21 cellular contexts compared by ENCODE assay signal in the genomic region with DNA sequence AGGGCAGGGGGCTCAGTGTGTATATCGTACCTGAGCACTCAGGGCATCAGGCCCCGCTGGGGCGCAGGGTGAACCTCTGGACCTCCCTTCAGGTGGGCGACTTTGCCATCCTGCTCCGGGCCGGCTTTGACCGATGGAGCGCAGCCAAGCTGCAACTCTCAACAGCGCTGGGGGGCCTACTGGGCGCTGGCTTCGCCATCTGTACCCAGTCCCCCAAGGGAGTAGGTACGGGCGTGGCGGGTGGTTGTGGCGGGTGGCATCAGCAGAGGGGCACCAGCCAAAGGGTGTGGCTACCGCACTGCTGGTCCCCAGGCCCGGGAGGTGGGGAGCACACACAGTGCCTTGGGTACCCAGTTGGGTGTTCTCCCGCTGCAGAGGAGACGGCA. TPM values are rescaled to one million over a fixed set of nuclear protein-coding genes. Genes with fewer than 3 reads are reported as not detected.
A peak's percentile ranks its signal among the peaks of the same experiment; 100 is the strongest.
DNase-seq lines count a peak whose midpoint lies in the region; ATAC-seq and TF ChIP-seq lines count a peak whose summit lies in the region.
"Had no signal": no experiment of that assay in that cellular context is flagged by ENCODE, and none has a peak within 500 bp of the region (broad histone marks: within the 10 kb centered on the region; RNA-seq: fewer than 3 reads in every experiment).

No MANE protein-coding gene starts in this region.

- H3K36me3 Mint-ChIP-seq in nephron progenitor cell (ENCODE audit: low read depth), result peaks cover 16% of the 10 kb centered on the region
- H3K36me3 Mint-ChIP-seq: IgD-negative memory B cell had no signal

- TF ChIP-seq CTCF in right atrium auricular region (IDR thresholded peaks at IDR 0.05) (no peak), fibroblast of lung (conservative IDR thresholded peaks at IDR 0.05 in 1 of 2, IDR thresholded peaks at IDR 0.05 in 1 of 2; ENCODE audit: low read depth in 1 of 2, low read length in 2 of 2) (no peak), gastrocnemius medialis (IDR thresholded peaks at IDR 0.05 in 4 of 5, conservative IDR thresholded peaks at IDR 0.05 in 1 of 5) (no peak), uterus (IDR thresholded peaks at IDR 0.05) (no peak), nephron progenitor cell (IDR thresholded peaks at IDR 0.05) (no peak)

- H3K4me1 ChIP-seq in right atrium auricular region, result peaks cover 0 to 61% of the 10 kb centered on the region in 2 donors
- H3K4me1 ChIP-seq in fibroblast of lung (ENCODE audit: control insufficient read depth, extremely low read depth, insufficient read depth, low read length), result peaks cover 49% of the 10 kb centered on the region
- H3K4me1 ChIP-seq in gastrocnemius medialis, result peaks cover 20 to 30% of the 10 kb centered on the region in 2 donors
- peaks cover 4 to 38% of the 10 kb centered on the region in 2 donors for H3K4me1 ChIP-seq in uterus

- H3K27me3 ChIP-seq in right atrium auricular region (no peaks in the 10 kb centered on the region), fibroblast of lung (ENCODE audit: control insufficient read depth, insufficient read depth, low read length) (no peaks in the 10 kb centered on the region), gastrocnemius medialis (no peaks in the 10 kb centered on the region), uterus (no peaks in the 10 kb centered on the region)

- no peak overlapping the region for H3K4me3 Mint-ChIP-seq in nephron progenitor cell
- H3K4me3 Mint-ChIP-seq: activated CD4-positive, alpha-beta T cell treated with anti-CD3 and anti-CD28 coated beads, Interleukin-2, amount 10 ng/mL, durations not matched to agents 24 days and 14 days; endodermal cell had no signal

- no peaks in the 10 kb centered on the region for H3K9me3 Mint-ChIP-seq in nephron progenitor cell
- H3K9me3 Mint-ChIP-seq: activated CD4-positive, alpha-beta T cell treated with anti-CD3 and anti-CD28 coated beads, Interleukin-2, amount 10 ng/mL, durations not matched to agents 24 days and 14 days; CD4-positive, alpha-beta T cell; endodermal cell; IgD-negative memory B cell had no signal

- no peak for DNase-seq in right atrium auricular region (ENCODE audit: low spot score)
- DNase-seq in Right ventricle myocardium inferior (ENCODE audit: missing footprints), result no peak
- no peak for DNase-seq in fibroblast of lung (ENCODE audit: low read depth in 2 of 2)
- DNase-seq in gastrocnemius medialis, result no peak
- DNase-seq in uterus, result no peak
- no peak for DNase-seq in DMS79 treated with DMSO at 0.1 percent for 48 hours (lab: John Stamatoyannopoulos, UW)
- no peak for DNase-seq in nephron progenitor cell
- DNase-seq: activated CD4-positive, alpha-beta T cell treated with anti-CD3 and anti-CD28 coated beads, Interleukin-2, amount 10 ng/mL, durations not matched to agents 24 days and 14 days; activated CD8-positive, alpha-beta memory T cell treated with anti-CD3 and anti-CD28 coated beads, Interleukin-2, amount 50 U/mL, for 4 hours; activated naive CD4-positive, alpha-beta T cell; CD4-positive, alpha-beta T cell; DMS53; NCI-H187; nucleus accumbens; stimulated activated CD4-positive, alpha-beta T cell treated with anti-CD3 and anti-CD28 coated beads, Interleukin-4, amount 100 ng/mL, for 4 hours; trophoblast cell had no signal

- no peaks in the 10 kb centered on the region for H3K9me3 ChIP-seq in right atrium auricular region
- H3K9me3 ChIP-seq in fibroblast of lung (ENCODE audit: control insufficient read depth, insufficient read depth, low read depth, low read length), result no peaks in the 10 kb centered on the region
- no peaks in the 10 kb centered on the region for H3K9me3 ChIP-seq in gastrocnemius medialis
- H3K9me3 ChIP-seq in uterus, result no peaks in the 10 kb centered on the region
- H3K9me3 ChIP-seq: mucosa of descending colon had no signal

- intact Hi-C loops in Right ventricle myocardium inferior (cut with DNase I) (no loop called here), gastrocnemius medialis (cut with DNase I; ENCODE audit: low total_unique reads) (no loop called here), uterus (cut with DNase I; ENCODE audit: low total_unique reads) (no loop called here)

- no peak overlapping the region for H3K27ac Mint-ChIP-seq in nephron progenitor cell
- H3K27ac Mint-ChIP-seq: activated CD4-positive, alpha-beta T cell treated with anti-CD3 and anti-CD28 coated beads, Interleukin-2, amount 10 ng/mL, durations not matched to agents 24 days and 14 days had no signal

- H3K36me3 ChIP-seq in right atrium auricular region (peaks cover 71% of the 10 kb centered on the region), fibroblast of lung (ENCODE audit: control insufficient read depth, insufficient read depth, low read length) (peaks cover 55% of the 10 kb centered on the region), gastrocnemius medialis (peaks cover 0 to 28% of the 10 kb centered on the region in 2 donors), uterus (no peaks in the 10 kb centered on the region)

- no peaks in the 10 kb centered on the region for H4K20me1 ChIP-seq in fibroblast of lung (ENCODE audit: control insufficient read depth, extremely low read depth, insufficient read depth, low read length)

- peaks cover 32% of the 10 kb centered on the region for H3K79me2 ChIP-seq in fibroblast of lung (ENCODE audit: control insufficient read depth, insufficient read depth, low read length)

- TF ChIP-seq POLR2A in gastrocnemius medialis (IDR thresholded peaks at IDR 0.05) (no peak), uterus (IDR thresholded peaks at IDR 0.05) (no peak)

- H3K27ac ChIP-seq in right atrium auricular region (peak overlapping the region; percentile 80 to 94), fibroblast of lung (ENCODE audit: insufficient read depth, low read length) (peak overlapping the region; percentile 81), gastrocnemius medialis (peak overlapping the region; percentile 49 to 88 (median 78)), uterus (peak overlapping the region; percentile 86 to 87)

- H3K4me3 ChIP-seq in right atrium auricular region (no peak overlapping the region), fibroblast of lung (replicated peaks in 1 of 4; ENCODE audit: control extremely low read depth in 1 of 4, insufficient read depth in 1 of 4, low read depth in 3 of 4, low read length in 4 of 4) (no peak overlapping the region), gastrocnemius medialis (no peak overlapping the region), uterus (no peak overlapping the region)
- H3K4me3 ChIP-seq: mucosa of descending colon had no signal

- H3K27me3 Mint-ChIP-seq in nephron progenitor cell (ENCODE audit: low read depth, poor library complexity), result no peaks in the 10 kb centered on the region
- H3K27me3 Mint-ChIP-seq: activated CD4-positive, alpha-beta T cell treated with anti-CD3 and anti-CD28 coated beads, Interleukin-2, amount 10 ng/mL, durations not matched to agents 24 days and 14 days; CD4-positive, alpha-beta T cell; IgD-negative memory B cell had no signal

- no peak for ATAC-seq in Right ventricle myocardium inferior
- no peak for ATAC-seq in gastrocnemius medialis
- no peak for ATAC-seq in HG03175 (IDR thresholded peaks at IDR 0.05; ENCODE audit: unreplicated experiment)

- in situ Hi-C loops in gastrocnemius medialis (cut with MboI; ENCODE audit: low sequenced_read_pairs in 4 of 4), result no loop called here

- no peak overlapping the region for H3K4me2 ChIP-seq in fibroblast of lung (ENCODE audit: extremely low read depth, insufficient read depth, low read length)

- no peak overlapping the region for H2AFZ ChIP-seq in fibroblast of lung (ENCODE audit: low read length)

- H3K4me1 Mint-ChIP-seq in nephron progenitor cell, result peaks cover 8% of the 10 kb centered on the region
- H3K4me1 Mint-ChIP-seq: activated CD4-positive, alpha-beta T cell treated with anti-CD3 and anti-CD28 coated beads, Interleukin-2, amount 10 ng/mL, durations not matched to agents 24 days and 14 days had no signal

- H3K9ac ChIP-seq in fibroblast of lung (ENCODE audit: insufficient read depth, low read length), result no peak overlapping the region

RNA-seq across cellular contexts. Expression of a gene that starts 6.3 kb away (rescaled TPM):
- total RNA-seq in right atrium auricular region (10 to 100 TPM; 78.4 to 79.8 TPM), Right ventricle myocardium inferior (35.0 TPM), fibroblast of lung (46.0 and 62.9 TPM in 2 replicates), gastrocnemius medialis (10 to 100 TPM; 16.8 to 48.9 (median 25.6) TPM), uterus (10 to 100 TPM; 30.9 to 79.2 (median 64.2) TPM)
- polyA plus RNA-seq in fibroblast of lung, result 52.2 and 88.7 TPM in 2 replicates
- 84.9 and 110 TPM in 2 replicates for polyA plus RNA-seq in fibroblast of lung (2012)
- polyA minus RNA-seq in fibroblast of lung (ENCODE audit: low replicate concordance), result 59.6 and 124 TPM in 2 replicates

RNA-seq across cellular contexts. Expression of a gene that starts 11.6 kb away (rescaled TPM):
- 100 to 1,000 TPM; 130 to 177 TPM for total RNA-seq in right atrium auricular region
- 160 TPM for total RNA-seq in Right ventricle myocardium inferior
- total RNA-seq in fibroblast of lung, result 107 and 155 TPM in 2 replicates
- polyA plus RNA-seq in fibroblast of lung, result 294 and 353 TPM in 2 replicates
- polyA plus RNA-seq in fibroblast of lung (2012), result 291 and 347 TPM in 2 replicates
- 87.6 and 137 TPM in 2 replicates for polyA minus RNA-seq in fibroblast of lung (ENCODE audit: low replicate concordance)
- total RNA-seq in gastrocnemius medialis, result 100 to 1,000 TPM; 243 to 350 (median 329) TPM
- 100 to 1,000 TPM in 1 of 4 donors, 10 to 100 TPM in 3; 43.8 to 161 (median 96.2) TPM for total RNA-seq in uterus

RNA-seq across cellular contexts. Expression of a gene that starts 34.3 kb away (rescaled TPM):
- total RNA-seq in right atrium auricular region (not detected), Right ventricle myocardium inferior (7.0 TPM), fibroblast of lung (under 0.01 and 0.17 TPM in 2 replicates), gastrocnemius medialis (10 to 100 TPM; 48.9 to 68.6 (median 59.4) TPM), uterus (under 1 TPM in 1 of 4 donors, not detected in 3; 0.41 TPM)
- not detected in 2 replicates for polyA plus RNA-seq in fibroblast of lung
- polyA plus RNA-seq in fibroblast of lung (2012), result 0.07 TPM in 1 of 2 replicates, not detected in the other
- not detected in 2 replicates for polyA minus RNA-seq in fibroblast of lung (ENCODE audit: low replicate concordance)

RNA-seq across cellular contexts. Expression of a gene that starts 36.3 kb away (rescaled TPM):
- total RNA-seq in right atrium auricular region, result 10 to 100 TPM in 1 of 2 donors, 1 to 10 TPM in 1; 7.5 to 23.1 TPM
- 14.6 TPM for total RNA-seq in Right ventricle myocardium inferior
- total RNA-seq in fibroblast of lung, result not detected in 2 replicates
- not detected in 2 replicates for polyA plus RNA-seq in fibroblast of lung
- polyA plus RNA-seq in fibroblast of lung (2012), result not detected in 2 replicates
- not detected in 2 replicates for polyA minus RNA-seq in fibroblast of lung (ENCODE audit: low replicate concordance)
- 1 to 10 TPM in 3 of 4 donors, under 1 TPM in 1; 0.44 to 7.0 (median 4.2) TPM for total RNA-seq in gastrocnemius medialis
- 1 to 10 TPM; 4.9 to 9.7 (median 7.6) TPM for total RNA-seq in uterus
- total RNA-seq: activated CD4-positive, alpha-beta T cell treated with anti-CD3 and anti-CD28 coated beads, Interleukin-2, amount 10 ng/mL, durations not matched to agents 24 days and 14 days; endodermal cell; NCI-H460 had no signal
